Comparison of ENCODE assay signal across 27 cellular contexts in the genomic region with DNA sequence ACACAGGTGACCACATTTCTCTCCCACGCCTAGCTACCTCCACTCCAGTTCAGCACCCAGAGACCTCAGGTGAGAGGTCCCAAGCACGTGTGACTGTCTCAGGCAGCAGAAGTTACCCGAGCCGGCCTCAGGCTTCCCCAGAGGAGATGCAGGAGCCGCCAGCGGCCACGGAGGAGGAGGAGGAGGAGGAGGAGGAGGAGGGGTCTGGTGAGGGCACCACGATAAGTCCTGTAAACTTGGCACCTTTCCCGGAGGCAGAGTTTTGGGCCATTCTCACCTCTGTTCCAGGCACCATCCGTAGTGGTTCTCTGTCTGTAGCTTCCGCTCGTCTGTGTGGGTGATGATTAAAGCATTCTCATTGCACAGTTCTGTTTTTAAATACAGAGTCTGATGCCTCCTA. TPM values are rescaled to one million over a fixed set of nuclear protein-coding genes. Genes with fewer than 3 reads are reported as not detected.
DNase-seq lines count a peak whose midpoint lies in the region; ATAC-seq, FAIRE-seq and TF ChIP-seq lines count a peak whose summit lies in the region.
"Had no signal": no experiment of that assay in that cellular context is flagged by ENCODE, and none has a peak within 500 bp of the region (broad histone marks: within the 10 kb centered on the region; RNA-seq: fewer than 3 reads in every experiment).

No MANE protein-coding gene starts in this region.

- FAIRE-seq in K562 (lab: Jason Lieb, UNC): no peak
- FAIRE-seq: D721Med, GM18507 had no signal

- H3K4me1 Mint-ChIP-seq in Caco-2 (ENCODE audit: low read depth, unreplicated experiment): no peaks in the 10 kb centered on the region
- peaks cover 19% of the 10 kb centered on the region for H3K4me1 Mint-ChIP-seq in stimulated activated effector memory CD8-positive, alpha-beta T cell treated with anti-CD3 and anti-CD28 coated beads, Interleukin-12 subunit alpha, Interleukin-12 subunit beta, amount 100 ng/mL, for 72 hours

- no peak overlapping the region for H3K4me2 ChIP-seq in K562 (ENCODE audit: insufficient read depth, low read length)
- H3K4me2 ChIP-seq: BLaER1, KMS-11, PC-9 had no signal

- ATAC-seq in Right ventricle myocardium superior (ENCODE audit: poor library complexity) (peak; percentile 46), Right ventricle myocardium inferior (no peak), K562 (0 out of 3 replicates have a peak, but pooled peaks have one; percentile 29), HG03432 (IDR thresholded peaks at IDR 0.05; ENCODE audit: unreplicated experiment) (no peak)
- no peak for ATAC-seq in stimulated activated effector memory CD8-positive, alpha-beta T cell treated with anti-CD3 and anti-CD28 coated beads, Interleukin-12 subunit alpha, Interleukin-12 subunit beta, amount 100 ng/mL, for 72 hours

- TF ChIP-seq EP300 in K562 (IDR thresholded peaks at IDR 0.05; ENCODE audit: low read length): no peak

- H3K4me3 ChIP-seq in Caco-2 (ENCODE audit: low read depth, low read length): no peak overlapping the region
- no peak overlapping the region for H3K4me3 ChIP-seq in K562
- no peak overlapping the region for H3K4me3 ChIP-seq in effector memory CD4-positive, alpha-beta T cell (ENCODE audit: insufficient read depth, low read depth, low read length, poor library complexity, severe bottlenecking)
- H3K4me3 ChIP-seq: BLaER1, GM23248, PC-9, SK-N-MC had no signal

- H3K27ac ChIP-seq in K562 (ENCODE audit: extremely low read depth, low read depth, low read length): no peak overlapping the region
- H3K27ac ChIP-seq in effector memory CD4-positive, alpha-beta T cell (ENCODE audit: insufficient read depth, low read length, poor library complexity, severe bottlenecking): no peak overlapping the region
- H3K27ac ChIP-seq: BLaER1, GM23248, KMS-11, PC-9, SK-N-MC had no signal

- in situ Hi-C loops in K562 (cut with MboI): no loop called here

- BruUV-seq in Caco-2 (replicated peaks; lab: Mats Ljungman, UMichigan) (no TSS peak), K562 (replicated peaks; lab: Mats Ljungman, UMichigan) (no TSS peak)

- H3K27ac Mint-ChIP-seq in Caco-2 (ENCODE audit: unreplicated experiment): peak overlapping the region; percentile 71
- peak overlapping the region; percentile 0 for H3K27ac Mint-ChIP-seq in stimulated activated effector memory CD8-positive, alpha-beta T cell treated with anti-CD3 and anti-CD28 coated beads, Interleukin-12 subunit alpha, Interleukin-12 subunit beta, amount 100 ng/mL, for 72 hours
- H3K27ac Mint-ChIP-seq: CD4-positive, CD25-positive, alpha-beta regulatory T cell had no signal

- peaks cover 26% of the 10 kb centered on the region for H3K36me3 Mint-ChIP-seq in Caco-2 (ENCODE audit: insufficient read depth, unreplicated experiment)
- H3K36me3 Mint-ChIP-seq in stimulated activated effector memory CD8-positive, alpha-beta T cell treated with anti-CD3 and anti-CD28 coated beads, Interleukin-12 subunit alpha, Interleukin-12 subunit beta, amount 100 ng/mL, for 72 hours: peaks cover 23% of the 10 kb centered on the region

- no peaks in the 10 kb centered on the region for H3K27me3 ChIP-seq in Caco-2 (replicated peaks; ENCODE audit: control insufficient read depth, insufficient read depth, low read length)
- H3K27me3 ChIP-seq in K562 (ENCODE audit: control insufficient read depth in 2 of 2, insufficient read depth in 2 of 2, low read length in 2 of 2): no peaks in the 10 kb centered on the region
- no peaks in the 10 kb centered on the region for H3K27me3 ChIP-seq in effector memory CD4-positive, alpha-beta T cell (replicated peaks; ENCODE audit: control insufficient read depth, insufficient read depth, low read length, poor library complexity, severe bottlenecking)
- H3K27me3 ChIP-seq: BLaER1 had no signal

- no peak for TF ChIP-seq RAD21 in K562 (CRISPR knock-in tag; conservative IDR thresholded peaks at IDR 0.05 in 1 of 2, IDR thresholded peaks at IDR 0.05 in 1 of 2)

- H3K9ac ChIP-seq in K562 (ENCODE audit: insufficient read depth in 1 of 2, low read depth in 2 of 2, low read length in 2 of 2): peak overlapping the region in 1 of 2 experiments; percentile 62; a peak in 2 of 4 replicates
- H3K9ac ChIP-seq: BLaER1, GM23248, KMS-11 had no signal

- H3K79me2 ChIP-seq in K562 (ENCODE audit: control insufficient read depth, insufficient read depth, low read length): no peaks in the 10 kb centered on the region

- CTCF ChIA-PET in Caco-2 (lab: Charles Lee) (interaction anchor here (0.9 to 2.0 kb wide), 2 partner anchors 11 to 19 kb away, joined by 3 to 10 read pairs; no protein-coding TSS in a partner anchor), K562 (lab: Yijun Ruan, JAX; ENCODE audit: low intra/inter-chr PET ratio) (no interaction called here)

- H3K27me3 Mint-ChIP-seq in Caco-2 (ENCODE audit: insufficient read depth, unreplicated experiment): no peaks in the 10 kb centered on the region
- H3K27me3 Mint-ChIP-seq: CD4-positive, CD25-positive, alpha-beta regulatory T cell had no signal

- 62% methylated on average over 12 of the region's 12 CpGs for WGBS in K562 (ENCODE audit: insufficient coverage, low coverage, missing lambda C conversion rate)

- DNase-seq in Right ventricle myocardium superior (no peak), Right ventricle myocardium inferior (ENCODE audit: missing footprints) (no peak), Caco-2 (no peak), K562 (ENCODE audit: extremely low read depth in 1 of 4, low spot score in 3 of 4) (no peak)
- DNase-seq in stimulated activated effector memory CD8-positive, alpha-beta T cell treated with anti-CD3 and anti-CD28 coated beads, Interleukin-12 subunit alpha, Interleukin-12 subunit beta, amount 100 ng/mL, for 72 hours (ENCODE audit: low spot score in 2 of 2): no peak
- no peak for DNase-seq in effector memory CD4-positive, alpha-beta T cell
- DNase-seq: CD4-positive, CD25-positive, alpha-beta regulatory T cell; DMS53; GM23248; H7; IMR-90; MM.1S; NCI-H2029; NCI-H2227 treated with DMSO at 0.1 percent for 48 hours; NCI-H526 treated with DMSO at 0.1 percent for 48 hours; PC-9; RPMI8226; SIG-M5 had no signal

- H3K9me3 Mint-ChIP-seq in Caco-2 (ENCODE audit: unreplicated experiment): peaks cover 7% of the 10 kb centered on the region
- H3K9me3 Mint-ChIP-seq in stimulated activated effector memory CD8-positive, alpha-beta T cell treated with anti-CD3 and anti-CD28 coated beads, Interleukin-12 subunit alpha, Interleukin-12 subunit beta, amount 100 ng/mL, for 72 hours: no peaks in the 10 kb centered on the region

- TF ChIP-seq POLR2A in K562 (conservative IDR thresholded peaks at IDR 0.05): no peak

- no peak overlapping the region for H2AFZ ChIP-seq in K562 (ENCODE audit: low read depth, low read length)
- H2AFZ ChIP-seq: GM23248, PC-9 had no signal

- H3K9me3 ChIP-seq in Caco-2 (no peaks in the 10 kb centered on the region), K562 (replicated peaks; ENCODE audit: control insufficient read depth, insufficient read depth, low read depth, low read length) (no peaks in the 10 kb centered on the region)
- no peaks in the 10 kb centered on the region for H3K9me3 ChIP-seq in effector memory CD4-positive, alpha-beta T cell (ENCODE audit: control insufficient read depth, low read length)
- H3K9me3 ChIP-seq: BLaER1 had no signal

- H3K36me3 ChIP-seq in Caco-2 (ENCODE audit: control insufficient read depth, insufficient read depth, low read length) (no peaks in the 10 kb centered on the region; the same call in none of the 2 replicates), K562 (ENCODE audit: control insufficient read depth, insufficient read depth, low read length) (peaks cover 24% of the 10 kb centered on the region)
- peaks cover 20% of the 10 kb centered on the region for H3K36me3 ChIP-seq in effector memory CD4-positive, alpha-beta T cell (ENCODE audit: control insufficient read depth, insufficient read depth, low read length)

- POLR2A ChIA-PET in Caco-2 (lab: Charles Lee): interaction anchor here (1.4 kb wide), 1 partner anchor 80 kb away, joined by 5 read pairs; no protein-coding TSS in a partner anchor
- POLR2A ChIA-PET in K562 (lab: Yijun Ruan, JAX): interaction anchor here (1.3 to 1.5 kb wide), 2 partner anchors 9 to 14 kb away, joined by 3 to 4 read pairs; no protein-coding TSS in a partner anchor

- intact Hi-C loops in Right ventricle myocardium superior (cut with DNase I) (no loop called here), Right ventricle myocardium inferior (cut with DNase I) (no loop called here), Caco-2 (cut with micrococcal nuclease; ENCODE audit: unreplicated experiment) (no loop called here), K562 (cut with micrococcal nuclease) (no loop called here)

- H3K4me3 Mint-ChIP-seq in Caco-2 (ENCODE audit: unreplicated experiment): no peak overlapping the region
- no peak overlapping the region for H3K4me3 Mint-ChIP-seq in stimulated activated effector memory CD8-positive, alpha-beta T cell treated with anti-CD3 and anti-CD28 coated beads, Interleukin-12 subunit alpha, Interleukin-12 subunit beta, amount 100 ng/mL, for 72 hours
- H3K4me3 Mint-ChIP-seq: CD4-positive, CD25-positive, alpha-beta regulatory T cell had no signal

- H3K9me1 ChIP-seq in K562 (ENCODE audit: control insufficient read depth, insufficient read depth, low read length): no peaks in the 10 kb centered on the region

- H3K4me1 ChIP-seq in Caco-2 (peaks cover 10% of the 10 kb centered on the region), K562 (replicated peaks in 1 of 2; ENCODE audit: control insufficient read depth in 2 of 2, insufficient read depth in 2 of 2, low read length in 2 of 2) (no peaks in the 10 kb centered on the region; a peak in 1 of 5 replicates)
- no peaks in the 10 kb centered on the region for H3K4me1 ChIP-seq in effector memory CD4-positive, alpha-beta T cell (ENCODE audit: control insufficient read depth, insufficient read depth, low read length, poor library complexity, severe bottlenecking)

- H4K20me1 ChIP-seq in K562 (replicated peaks; ENCODE audit: control insufficient read depth, insufficient read depth, low read length): no peaks in the 10 kb centered on the region

- TF ChIP-seq CTCF in Caco-2 (IDR thresholded peaks at IDR 0.05; ENCODE audit: insufficient read depth in 1 of 2, low read depth in 1 of 2, low read length in 1 of 2, severe bottlenecking in 1 of 2, unreplicated experiment in 1 of 2) (no peak), K562 (IDR thresholded peaks at IDR 0.05 in 2 of 3, conservative IDR thresholded peaks at IDR 0.05 in 1 of 3; ENCODE audit: insufficient read depth in 2 of 3, low read depth in 1 of 3, low read length in 3 of 3) (no peak)

RNA-seq across cellular contexts. Expression of a gene that starts 56.1 kb away (rescaled TPM):
- not detected for total RNA-seq in Right ventricle myocardium superior
- not detected for total RNA-seq in Right ventricle myocardium inferior
- 0.46 TPM in 1 of 2 replicates, not detected in the other for total RNA-seq in Caco-2 (2022)
- not detected in 2 replicates for total RNA-seq in K562 (2011; cell fraction: chromatin; rRNA removed; ENCODE audit: low replicate concordance)
- not detected in 2 replicates for total RNA-seq in K562 (2011; cell fraction: nucleolus; rRNA removed)
- not detected in 2 replicates for total RNA-seq in K562 (2011; cell fraction: nucleoplasm; rRNA removed)
- 0.29 TPM in 1 of 2 replicates, not detected in the other for total RNA-seq in K562 (2014; rRNA removed)
- not detected in 2 replicates for total RNA-seq in K562 (2014; rRNA removed; fragmentation: Illumina TruSeq; extraction: Trizol)
- not detected in 2 replicates for total RNA-seq in K562 (2015; rRNA removed; fragmentation: Illumina TruSeq; extraction: Trizol)
- total RNA-seq in K562 (2021): not detected in 2 replicates
- not detected in 2 replicates for polyA plus RNA-seq in K562 (2011; rRNA removed)
- polyA plus RNA-seq in K562 (2011; cell fraction: cytosol; rRNA removed): 0.09 TPM in 1 of 2 replicates, not detected in the other
- polyA plus RNA-seq in K562 (2011; cell fraction: nucleus; rRNA removed): not detected in 2 replicates
- polyA plus RNA-seq in K562 (2012): 0.12 TPM in 1 of 2 replicates, not detected in the other
- polyA plus RNA-seq in K562 (2014; fragmentation: Illumina TruSeq; extraction: Trizol): not detected in 2 replicates
- not detected for polyA plus RNA-seq in K562 (2014; fragmentation: Nextera tagmentation; extraction: Ambion mirVana)
- not detected in 2 replicates for polyA plus RNA-seq in K562 (2014; rRNA removed)
- polyA minus RNA-seq in K562 (2011; rRNA and poly(A)+ RNA removed): not detected in 2 replicates
- polyA minus RNA-seq in K562 (2011; cell fraction: cytosol; rRNA and poly(A)+ RNA removed): not detected in 2 replicates
- polyA minus RNA-seq in K562 (2011; cell fraction: nucleus; rRNA and poly(A)+ RNA removed): not detected in 2 replicates
- total RNA-seq: A172; CD4-positive, CD25-positive, alpha-beta regulatory T cell; G401; IMR-90; NCI-H460 had no signal
- polyA plus RNA-seq: CD4-positive, CD25-positive, alpha-beta regulatory T cell; GM23248 had no signal

Comparison
In these comparisons a context has a peak if more than half of its experiments do, and no peak if none do; other contexts are left out.
1. ATAC-seq: peak in Right ventricle myocardium superior (single experiment) and K562 (single experiment); none in Right ventricle myocardium inferior (single experiment), stimulated activated effector memory CD8-positive, alpha-beta T cell treated with anti-CD3 and anti-CD28 coated beads, Interleukin-12 subunit alpha, Interleukin-12 subunit beta, amount 100 ng/mL, for 72 hours (single experiment) and HG03432 (single experiment).